Comparison of ENCODE assay signal across 8 cellular contexts in genomic region chr1:63774617-63775417, GRCh38. TPM values are rescaled to one million over a fixed set of nuclear protein-coding genes. Genes with fewer than 3 reads are reported as not detected.
DNase-seq lines count a peak whose midpoint lies in the region; ATAC-seq and TF ChIP-seq lines count a peak whose summit lies in the region.

No MANE protein-coding gene starts in this region.

- no peak overlapping the region for H3K27ac ChIP-seq in duodenal mucosa (ENCODE audit: low read depth, low read length)
- H3K27ac ChIP-seq in testis, result peak overlapping the region; percentile 75 to 84

- no peak for TF ChIP-seq POLR2A in lower leg skin (IDR thresholded peaks at IDR 0.05)
- TF ChIP-seq POLR2A in testis (IDR thresholded peaks at IDR 0.05), result no peak

- H3K4me3 ChIP-seq in duodenal mucosa (ENCODE audit: low read depth in 1 of 2, low read length in 2 of 2) (peak overlapping the region; percentile 74 to 76), lower leg skin (ENCODE audit: low read depth, poor library complexity, severe bottlenecking) (peak overlapping the region; percentile 57), testis (peak overlapping the region; percentile 67 to 72)

- intact Hi-C loops in lower leg skin (cut with DNase I; ENCODE audit: low total_unique reads) (loop anchor here (5.0 kb wide), 1 partner anchor 362 kb away; no protein-coding TSS in a partner anchor), testis (cut with DNase I; ENCODE audit: low total_unique reads) (loop anchor here (5.0 kb wide), 1 partner anchor 362 kb away; no protein-coding TSS in a partner anchor)

- TF ChIP-seq CTCF in lower leg skin (IDR thresholded peaks at IDR 0.05) (no peak), testis (IDR thresholded peaks at IDR 0.05) (no peak)

- H3K4me1 ChIP-seq in duodenal mucosa (ENCODE audit: control insufficient read depth in 1 of 2, insufficient read depth in 2 of 2, low read length in 2 of 2), result peaks cover 7 to 28% of the 10 kb centered on the region in 2 donors
- peaks cover 6% of the 10 kb centered on the region for H3K4me1 ChIP-seq in testis

- ATAC-seq in GM19372 (IDR thresholded peaks at IDR 0.05; ENCODE audit: low read depth, unreplicated experiment), result peak; percentile 16

- DNase-seq in AG20443 (ENCODE audit: low spot score) (peak; percentile 70), RPMI8226 (peak; percentile 73), lower leg skin (ENCODE audit: low spot score in 2 of 2) (peak; percentile 42 to 89), testis (peak; percentile 59), NCI-H526 treated with DMSO at 0.1 percent for 48 hours (lab: John Stamatoyannopoulos, UW) (no peak), GM19238 (ENCODE audit: insufficient read length, low spot score) (no peak)

- H3K27me3 ChIP-seq in duodenal mucosa (ENCODE audit: control insufficient read depth in 1 of 2, insufficient read depth in 2 of 2, low read length in 2 of 2) (no peaks in the 10 kb centered on the region), testis (no peaks in the 10 kb centered on the region)

- H3K36me3 ChIP-seq in duodenal mucosa (ENCODE audit: control insufficient read depth in 1 of 2, insufficient read depth in 2 of 2, low read length in 2 of 2) (no peaks in the 10 kb centered on the region), testis (ENCODE audit: low read depth, missing control alignments) (no peaks in the 10 kb centered on the region)

- peak overlapping the region; percentile 54 to 56 for H3K9ac ChIP-seq in duodenal mucosa (ENCODE audit: low read depth in 1 of 2, low read length in 2 of 2)

- 0 to 2% methylated on average over 28 to 57 of the region's 72 CpGs for WGBS in lower leg skin, 2 donors
- 0 to 3% methylated on average over 21 to 51 of the region's 72 CpGs for WGBS in testis, 2 donors

- H3K9me3 ChIP-seq in duodenal mucosa (ENCODE audit: control insufficient read depth in 1 of 2, low read length in 2 of 2), result no peaks in the 10 kb centered on the region
- H3K9me3 ChIP-seq in testis, result no peaks in the 10 kb centered on the region

RNA-seq across cellular contexts. Expression of gene ROR1, which starts 1.0 kb away (rescaled TPM):
- 10 to 100 TPM; 12.9 to 28.6 (median 22.5) TPM for total RNA-seq in lower leg skin
- total RNA-seq in testis, result 1 to 10 TPM; 3.3 to 5.1 TPM
- polyA plus RNA-seq in testis (ENCODE audit: insufficient read depth, low read depth, low replicate concordance), result 4.6 TPM

Comparison
In these comparisons a context has a peak if more than half of its experiments do, and no peak if none do; other contexts are left out.
1. DNase-seq: peak in AG20443 (single experiment), RPMI8226 (single experiment), lower leg skin (2 of 2) and testis (single experiment); none in NCI-H526 treated with DMSO at 0.1 percent for 48 hours (single experiment) and GM19238 (single experiment).
2. Peak in every context shown above with its lines, with median percentiles within 50 percentile points of each other: H3K4me3 ChIP-seq.